In genomic region chr3:32847045-32847444, GRCh38 we compare ENCODE assay signal across 11 cellular contexts. TPM values are rescaled to one million over a fixed set of nuclear protein-coding genes. Genes with fewer than 3 reads are reported as not detected.
A peak's percentile ranks its signal among the peaks of the same experiment; 100 is the strongest.
DNase-seq lines count a peak whose midpoint lies in the region; ATAC-seq, FAIRE-seq and TF ChIP-seq lines count a peak whose summit lies in the region.
"Not testable (repeated sequence)": the region's sequence is repeated elsewhere in the genome, so short reads cannot be mapped to it uniquely, and the experiment has no call there.
"Had no signal": no experiment of that assay in that cellular context is flagged by ENCODE, and none has a peak within 500 bp of the region (broad histone marks: within the 10 kb centered on the region; RNA-seq: fewer than 3 reads in every experiment).

No MANE protein-coding gene starts in this region.

- not testable (repeated sequence) for TF ChIP-seq CTCF in GM23338 (conservative IDR thresholded peaks at IDR 0.05; ENCODE audit: low read depth in 2 of 2); Loucy (conservative IDR thresholded peaks at IDR 0.05; ENCODE audit: low read length); K562 (IDR thresholded peaks at IDR 0.05 in 2 of 3, conservative IDR thresholded peaks at IDR 0.05 in 1 of 3; ENCODE audit: insufficient read depth in 2 of 3, low read depth in 1 of 3, low read length in 3 of 3); endothelial cell (IDR thresholded peaks at IDR 0.05; ENCODE audit: unreplicated experiment); cardiac muscle cell (IDR thresholded peaks at IDR 0.05; ENCODE audit: low read depth, low read length); HepG2 (CRISPR knock-in tag; IDR thresholded peaks at IDR 0.05); nephron (IDR thresholded peaks at IDR 0.05; ENCODE audit: unreplicated experiment in 3 of 3); progenitor cell of endocrine pancreas (IDR thresholded peaks at IDR 0.05; ENCODE audit: unreplicated experiment)

- H3K9me3 ChIP-seq in Loucy (ENCODE audit: insufficient read depth, low read depth, low read length); K562 (replicated peaks; ENCODE audit: control insufficient read depth, insufficient read depth, low read depth, low read length); cardiac muscle cell (ENCODE audit: low read depth); HepG2 (ENCODE audit: low read length): not testable (repeated sequence)

- H3K36me3 ChIP-seq in GM23338 (ENCODE audit: insufficient read depth); Loucy (ENCODE audit: insufficient read depth, low read length); K562 (ENCODE audit: control insufficient read depth, insufficient read depth, low read length); cardiac muscle cell; HepG2 (replicated peaks in 1 of 2; ENCODE audit: control insufficient read depth in 1 of 2, insufficient read depth in 2 of 2, low read length in 2 of 2): not testable (repeated sequence)

- CTCF ChIA-PET in K562 (lab: Yijun Ruan, JAX; ENCODE audit: low intra/inter-chr PET ratio); HepG2 (lab: Yijun Ruan, JAX; ENCODE audit: low intra/inter-chr PET ratio, low total read pairs): not testable (repeated sequence)

- H4K20me1 ChIP-seq in GM23338 (replicated peaks; ENCODE audit: insufficient read depth) (peaks cover 75% of the 10 kb centered on the region), HepG2 (ENCODE audit: insufficient read depth, low read length) (peaks cover 88% of the 10 kb centered on the region)
- not testable (repeated sequence) for H4K20me1 ChIP-seq in Loucy (ENCODE audit: insufficient read depth, low read length, poor library complexity, severe bottlenecking); K562 (replicated peaks; ENCODE audit: control insufficient read depth, insufficient read depth, low read length)

- not testable (repeated sequence) for TF ChIP-seq EP300 in K562 (IDR thresholded peaks at IDR 0.05; ENCODE audit: low read length); HepG2 (IDR thresholded peaks at IDR 0.05; ENCODE audit: low read depth in 2 of 2, low read length in 2 of 2); HepG2 (CRISPR knock-in tag; IDR thresholded peaks at IDR 0.05; ENCODE audit: borderline replicate concordance)

- H3K36me3 Mint-ChIP-seq in GM23338 (ENCODE audit: low read depth), result peaks cover 18% of the 10 kb centered on the region; the same call in 2 of the 3 replicates
- H3K36me3 Mint-ChIP-seq in endothelial cell (ENCODE audit: low read depth, unreplicated experiment); nephron (ENCODE audit: low read depth); progenitor cell of endocrine pancreas (ENCODE audit: insufficient read depth): not testable (repeated sequence)

- not testable (repeated sequence) for H3K9me2 ChIP-seq in GM23338 (ENCODE audit: insufficient read depth); Loucy (replicated peaks; ENCODE audit: low read depth, low read length)

- H3K4me1 ChIP-seq in GM23338 (ENCODE audit: insufficient read depth), result peaks cover 91% of the 10 kb centered on the region
- H3K4me1 ChIP-seq in Loucy (ENCODE audit: insufficient read depth, low read length, poor library complexity, severe bottlenecking), result peaks cover 96% of the 10 kb centered on the region
- H3K4me1 ChIP-seq in K562 (replicated peaks in 1 of 2; ENCODE audit: control insufficient read depth in 2 of 2, insufficient read depth in 2 of 2, low read length in 2 of 2), result not testable (repeated sequence)
- H3K4me1 ChIP-seq in cardiac muscle cell (ENCODE audit: low read depth), result peaks cover 61% of the 10 kb centered on the region
- peaks cover 100% of the 10 kb centered on the region for H3K4me1 ChIP-seq in HepG2 (ENCODE audit: insufficient read depth, low read length)

- H3K27ac Mint-ChIP-seq in GM23338 (peak overlapping the region; percentile 53), endothelial cell (ENCODE audit: unreplicated experiment) (peak overlapping the region; percentile 55), nephron (peak overlapping the region; percentile 74 to 90 (median 87)), progenitor cell of endocrine pancreas (peak overlapping the region; percentile 81)

- TF ChIP-seq POLR2A in K562 (conservative IDR thresholded peaks at IDR 0.05); HepG2 (IDR thresholded peaks at IDR 0.05; ENCODE audit: insufficient read depth in 1 of 2, low read depth in 2 of 2, low read length in 2 of 2): not testable (repeated sequence)

- TF ChIP-seq RAD21 in K562 (CRISPR knock-in tag; conservative IDR thresholded peaks at IDR 0.05 in 1 of 2, IDR thresholded peaks at IDR 0.05 in 1 of 2); HepG2 (CRISPR knock-in tag; IDR thresholded peaks at IDR 0.05): not testable (repeated sequence)

- FAIRE-seq in K562 (lab: Jason Lieb, UNC); HepG2 (lab: Jason Lieb, UNC): not testable (repeated sequence)

- not testable (repeated sequence) for DNase-seq in GM23338 (ENCODE audit: low spot score); K562 (ENCODE audit: extremely low read depth in 1 of 4, low spot score in 3 of 4); endothelial cell (ENCODE audit: low spot score); cardiac muscle cell (ENCODE audit: low read depth in 1 of 2, low spot score in 1 of 2); HepG2 (ENCODE audit: low spot score); progenitor cell of endocrine pancreas (ENCODE audit: low spot score, unreplicated experiment)

- H3K4me1 Mint-ChIP-seq in GM23338 (peaks cover 95% of the 10 kb centered on the region), endothelial cell (ENCODE audit: unreplicated experiment) (peaks cover 81% of the 10 kb centered on the region), nephron (peaks cover 62% of the 10 kb centered on the region), progenitor cell of endocrine pancreas (ENCODE audit: low read depth) (peaks cover 77% of the 10 kb centered on the region)

- peaks cover 96% of the 10 kb centered on the region for H3K79me2 ChIP-seq in GM23338 (replicated peaks; ENCODE audit: insufficient read depth)
- peaks cover 93% of the 10 kb centered on the region for H3K79me2 ChIP-seq in Loucy (ENCODE audit: insufficient read depth, low read length)
- not testable (repeated sequence) for H3K79me2 ChIP-seq in K562 (ENCODE audit: control insufficient read depth, insufficient read depth, low read length)
- peaks cover 98% of the 10 kb centered on the region for H3K79me2 ChIP-seq in HepG2 (ENCODE audit: insufficient read depth, low read length)

- H3K27me3 ChIP-seq in GM23338 (ENCODE audit: insufficient read depth); Loucy (ENCODE audit: insufficient read depth, low read length, poor library complexity, severe bottlenecking); cardiac muscle cell; HepG2 (ENCODE audit: control insufficient read depth in 1 of 2, insufficient read depth in 2 of 2, low read length in 2 of 2): not testable (repeated sequence)
- H3K27me3 ChIP-seq in K562 (ENCODE audit: control insufficient read depth in 2 of 2, insufficient read depth in 2 of 2, low read length in 2 of 2), result peaks cover 28 to 41% of the 10 kb centered on the region in 2 experiments; a peak in 4 of 5 replicates

- BruUV-seq in K562 (replicated peaks; lab: Mats Ljungman, UMichigan); HepG2 (replicated peaks; lab: Mats Ljungman, UMichigan): not testable (repeated sequence)

- H3K4me2 ChIP-seq in GM23338, result peak overlapping the region; percentile 76
- peak overlapping the region; percentile 78 for H3K4me2 ChIP-seq in Loucy (ENCODE audit: low read depth, low read length, poor library complexity, severe bottlenecking)
- H3K4me2 ChIP-seq in K562 (ENCODE audit: insufficient read depth, low read length), result not testable (repeated sequence)
- peak overlapping the region; percentile 48 for H3K4me2 ChIP-seq in HepG2 (ENCODE audit: low read depth, low read length)

- H3K4me3 Mint-ChIP-seq in GM23338 (peak overlapping the region; percentile 52), nephron (peak overlapping the region in 1 of 3 experiments; percentile 14)
- not testable (repeated sequence) for H3K4me3 Mint-ChIP-seq in endothelial cell (ENCODE audit: unreplicated experiment); progenitor cell of endocrine pancreas (ENCODE audit: low read depth)

- intact Hi-C loops in K562 (cut with micrococcal nuclease); HepG2 (cut with micrococcal nuclease; ENCODE audit: unreplicated experiment): not testable (repeated sequence)

- peak overlapping the region; percentile 66 for H3K9ac ChIP-seq in Loucy (ENCODE audit: low read depth, low read length, poor library complexity, severe bottlenecking)
- H3K9ac ChIP-seq in K562 (ENCODE audit: insufficient read depth in 1 of 2, low read depth in 2 of 2, low read length in 2 of 2); HepG2 (ENCODE audit: insufficient read depth, low read depth, low read length): not testable (repeated sequence)

- peaks cover 33% of the 10 kb centered on the region for H3F3A ChIP-seq in GM23338 (replicated peaks; ENCODE audit: low read depth)
- H3F3A ChIP-seq in Loucy (ENCODE audit: low read depth), result not testable (repeated sequence)

- not testable (repeated sequence) for H3K9me1 ChIP-seq in K562 (ENCODE audit: control insufficient read depth, insufficient read depth, low read length)

- H3K4me3 ChIP-seq in GM23338 (peak overlapping the region; percentile 46; the same call in 1 of the 2 replicates), Loucy (ENCODE audit: low read length, poor library complexity, severe bottlenecking) (peak overlapping the region; percentile 53)
- not testable (repeated sequence) for H3K4me3 ChIP-seq in K562; cardiac muscle cell; HepG2 (replicated peaks in 1 of 3; ENCODE audit: insufficient read depth in 1 of 3, low read depth in 2 of 3, low read length in 3 of 3)

- not testable (repeated sequence) for H3K27ac ChIP-seq in GM23338 (ENCODE audit: low read depth); K562 (ENCODE audit: extremely low read depth, low read depth, low read length)
- H3K27ac ChIP-seq in cardiac muscle cell (peak overlapping the region; percentile 84), HepG2 (ENCODE audit: extremely low read length, insufficient read depth, low read length) (peak overlapping the region; percentile 27)

- not testable (repeated sequence) for H3K9me3 Mint-ChIP-seq in GM23338; endothelial cell (ENCODE audit: unreplicated experiment); nephron; progenitor cell of endocrine pancreas (ENCODE audit: low read depth)

- WGBS in K562 (ENCODE audit: insufficient coverage, low coverage, missing lambda C conversion rate), result 41% methylated on average over 15 of the region's 15 CpGs
- WGBS in HepG2 (ENCODE audit: low lambda C conversion rate), result 60% methylated on average over 14 of the region's 15 CpGs

- in situ Hi-C loops in K562 (cut with MboI); HepG2 (cut with HindIII; ENCODE audit: extremely low pct_ligation_motif_present, low pct_unique_long_range_greater_than_20kb): not testable (repeated sequence)

- H3K27me3 Mint-ChIP-seq in GM23338 (ENCODE audit: insufficient read depth, low read depth, poor library complexity), result peaks cover 48% of the 10 kb centered on the region
- H3K27me3 Mint-ChIP-seq in endothelial cell (ENCODE audit: unreplicated experiment); nephron (ENCODE audit: low read depth); progenitor cell of endocrine pancreas: not testable (repeated sequence)

- ATAC-seq in GM23338, K562: not testable (repeated sequence)
- ATAC-seq in HepG2, result peak; percentile 12

- H2AFZ ChIP-seq in GM23338; Loucy (ENCODE audit: low read length); K562 (ENCODE audit: low read depth, low read length); HepG2 (ENCODE audit: low read length): not testable (repeated sequence)

- POLR2A ChIA-PET in K562 (lab: Yijun Ruan, JAX), result not testable (repeated sequence)
- POLR2A ChIA-PET in HepG2 (lab: Yijun Ruan, JAX), result interaction anchor here (0.6 kb wide), 1 partner anchor 9 kb away, joined by 3 read pairs; no protein-coding TSS in a partner anchor

RNA-seq across cellular contexts. Expression of gene TRIM71, which starts 29.2 kb away (rescaled TPM):
- 318 and 346 TPM in 2 replicates for total RNA-seq in GM23338 (2014; rRNA removed; shearing (Covaris generic))
- polyA plus RNA-seq in GM23338 (2016; fragmentation: Nextera tagmentation; extraction: Ambion mirVana) (71.2 and 71.5 TPM in 2 replicates), K562 (2011; rRNA removed) (0.01 and 0.04 TPM in 2 replicates), K562 (2014; fragmentation: Illumina TruSeq; extraction: Trizol) (not detected in 2 replicates), K562 (2014; fragmentation: Nextera tagmentation; extraction: Ambion mirVana) (not detected), K562 (2014; rRNA removed) (not detected in 2 replicates), cardiac muscle cell (3.3 and 6.8 TPM in 2 replicates), HepG2 (2011; rRNA removed) (21.1 and 21.7 TPM in 2 replicates)
- total RNA-seq in K562 (2011; cell fraction: chromatin; rRNA removed; ENCODE audit: low replicate concordance), result 0.09 TPM in 1 of 2 replicates, not detected in the other
- under 0.01 TPM in 1 of 2 replicates, not detected in the other for total RNA-seq in K562 (2011; cell fraction: nucleolus; rRNA removed)
- 0.08 TPM in 1 of 2 replicates, not detected in the other for total RNA-seq in K562 (2011; cell fraction: nucleoplasm; rRNA removed)
- total RNA-seq in K562 (2014; rRNA removed) (not detected in 2 replicates), K562 (2014; rRNA removed; fragmentation: Illumina TruSeq; extraction: Trizol) (not detected in 2 replicates), K562 (2015; rRNA removed; fragmentation: Illumina TruSeq; extraction: Trizol) (not detected in 2 replicates), K562 (2021) (0.11 and 0.18 TPM in 2 replicates), endothelial cell (ENCODE audit: unreplicated experiment) (74.0 TPM), cardiac muscle cell (13.9 and 21.8 TPM in 2 replicates), HepG2 (2016; rRNA removed; fragmentation: Illumina TruSeq; extraction: Trizol) (76.9 and 111 TPM in 2 replicates), progenitor cell of endocrine pancreas (61.3 and 61.6 TPM in 2 replicates)
- 0.03 TPM in 1 of 2 replicates, not detected in the other for polyA plus RNA-seq in K562 (2011; cell fraction: cytosol; rRNA removed)
- 0.04 TPM in 1 of 2 replicates, not detected in the other for polyA plus RNA-seq in K562 (2011; cell fraction: nucleus; rRNA removed)
- 0.01 TPM in 1 of 2 replicates, not detected in the other for polyA plus RNA-seq in K562 (2012)
- polyA minus RNA-seq in K562 (2011; rRNA and poly(A)+ RNA removed), result 0.03 and 0.14 TPM in 2 replicates
- 0.36 TPM in 1 of 2 replicates, not detected in the other for polyA minus RNA-seq in K562 (2011; cell fraction: cytosol; rRNA and poly(A)+ RNA removed)
- polyA minus RNA-seq in K562 (2011; cell fraction: nucleus; rRNA and poly(A)+ RNA removed), result 0.13 TPM in 1 of 2 replicates, not detected in the other
- 5.5 and 6.3 TPM in 2 replicates for total RNA-seq in HepG2 (2016; cell fraction: cytosol; rRNA removed; fragmentation: Illumina TruSeq; extraction: Trizol; ENCODE audit: low read depth)
- total RNA-seq in HepG2 (2016; cell fraction: insoluble cytoplasmic fraction; rRNA removed; fragmentation: Illumina TruSeq; extraction: Trizol), result 75.8 and 102 TPM in 2 replicates
- total RNA-seq in HepG2 (2016; cell fraction: membrane; rRNA removed; fragmentation: Illumina TruSeq; extraction: Trizol), result 29.5 and 33.3 TPM in 2 replicates
- 91.5 and 98.1 TPM in 2 replicates for total RNA-seq in HepG2 (2016; cell fraction: nucleus; rRNA removed; fragmentation: Illumina TruSeq; extraction: Trizol)
- polyA plus RNA-seq in HepG2 (2011; cell fraction: cytosol; rRNA removed), result 16.3 and 17.3 TPM in 2 replicates
- polyA plus RNA-seq in HepG2 (2011; cell fraction: nucleus; rRNA removed), result 25.8 and 29.4 TPM in 2 replicates
- 24.9 and 35.6 TPM in 2 replicates for polyA plus RNA-seq in HepG2 (2012)
- 1.8 and 1.9 TPM in 2 replicates for polyA plus RNA-seq in HepG2 (2016; cell fraction: cytosol; fragmentation: Illumina TruSeq; extraction: Trizol; ENCODE audit: low read depth)
- polyA plus RNA-seq in HepG2 (2016; cell fraction: insoluble cytoplasmic fraction; fragmentation: Illumina TruSeq; extraction: Trizol; ENCODE audit: low read depth), result 67.3 and 72.5 TPM in 2 replicates
- 7.2 and 8.7 TPM in 2 replicates for polyA plus RNA-seq in HepG2 (2016; cell fraction: membrane; fragmentation: Illumina TruSeq; extraction: Trizol; ENCODE audit: low read depth)
- 86.2 and 92.8 TPM in 2 replicates for polyA plus RNA-seq in HepG2 (2016; cell fraction: nucleus; fragmentation: Illumina TruSeq; extraction: Trizol; ENCODE audit: insufficient read depth, low read depth)
- polyA minus RNA-seq in HepG2 (2011; rRNA and poly(A)+ RNA removed; ENCODE audit: low replicate concordance), result 0.07 and 138 TPM in 2 replicates
- 80.8 and 84.9 TPM in 2 replicates for polyA minus RNA-seq in HepG2 (2011; cell fraction: cytosol; rRNA and poly(A)+ RNA removed)
- polyA minus RNA-seq in HepG2 (2011; cell fraction: nucleus; rRNA and poly(A)+ RNA removed), result 96.2 and 97.6 TPM in 2 replicates
- total RNA-seq: Calu3, Daoy had no signal
- polyA plus RNA-seq: CD8-positive, alpha-beta memory T cell had no signal

Comparison
In these comparisons a context has a peak if more than half of its experiments do, and no peak if none do; other contexts are left out.
1. RNA of gene TRIM71, which starts 29.2 kb away (total RNA-seq): 318 to 346 TPM in GM23338, 5.5 to 111 TPM in HepG2, 74.0 TPM in endothelial cell (single experiment), 61.3 to 61.6 TPM in progenitor cell of endocrine pancreas and 13.9 to 21.8 TPM in cardiac muscle cell; under 0.01 to 0.18 TPM in K562; every median in the first group is over 4 times any median in the second.
2. Peak in every context shown above with its lines, with median percentiles within 50 percentile points of each other: H3K27ac Mint-ChIP-seq.